In genomic region chr1:160767417-160768294, GRCh38 we compare ENCODE assay signal across 8 cellular contexts. TPM values are rescaled to one million over a fixed set of nuclear protein-coding genes. Genes with fewer than 3 reads are reported as not detected.
DNase-seq lines count a peak whose midpoint lies in the region; ATAC-seq and TF ChIP-seq lines count a peak whose summit lies in the region.

No MANE protein-coding gene starts in this region.

- peak overlapping the region; percentile 62 for H2AFZ ChIP-seq in smooth muscle cell (ENCODE audit: low read depth)

- H3K27me3 Mint-ChIP-seq in progenitor cell of endocrine pancreas = no peaks in the 10 kb centered on the region

- no peak overlapping the region for H3K9ac ChIP-seq in smooth muscle cell (ENCODE audit: low read depth)

- peaks cover 2% of the 10 kb centered on the region for H3K9me3 Mint-ChIP-seq in progenitor cell of endocrine pancreas (ENCODE audit: low read depth)

- no peak overlapping the region for H3K27ac Mint-ChIP-seq in progenitor cell of endocrine pancreas

- no peak overlapping the region for H3K4me2 ChIP-seq in smooth muscle cell

- H3K4me1 Mint-ChIP-seq in progenitor cell of endocrine pancreas (ENCODE audit: low read depth) = no peaks in the 10 kb centered on the region

- peak overlapping the region; percentile 24 for H3K27ac ChIP-seq in smooth muscle cell (ENCODE audit: low read depth)

- H3K79me2 ChIP-seq in smooth muscle cell (ENCODE audit: low read depth) = no peaks in the 10 kb centered on the region

- no peaks in the 10 kb centered on the region for H3K36me3 Mint-ChIP-seq in progenitor cell of endocrine pancreas (ENCODE audit: insufficient read depth)

- 75% methylated on average over 8 of the region's 8 CpGs for WGBS in smooth muscle cell (ENCODE audit: low lambda C conversion rate)

- H3K4me3 ChIP-seq in smooth muscle cell = no peak overlapping the region

- H4K20me1 ChIP-seq in smooth muscle cell (ENCODE audit: low read depth) = no peaks in the 10 kb centered on the region

- no peaks in the 10 kb centered on the region for H3K9me3 ChIP-seq in smooth muscle cell (replicated peaks; ENCODE audit: low read depth)

- H3K4me1 ChIP-seq in smooth muscle cell (ENCODE audit: low read depth) = no peaks in the 10 kb centered on the region

- H3F3A ChIP-seq in smooth muscle cell (ENCODE audit: low read depth) = no peaks in the 10 kb centered on the region

- H3K27me3 ChIP-seq in smooth muscle cell (ENCODE audit: low read depth) = no peaks in the 10 kb centered on the region

- no peak for TF ChIP-seq CTCF in smooth muscle cell (IDR thresholded peaks at IDR 0.05; ENCODE audit: borderline replicate concordance, insufficient read depth, poor library complexity, severe bottlenecking)
- no peak for TF ChIP-seq CTCF in progenitor cell of endocrine pancreas (IDR thresholded peaks at IDR 0.05; ENCODE audit: unreplicated experiment)

- no peaks in the 10 kb centered on the region for H3K36me3 ChIP-seq in smooth muscle cell (ENCODE audit: low read depth)

- ATAC-seq in HG03342 (IDR thresholded peaks at IDR 0.05; ENCODE audit: unreplicated experiment) (peak; percentile 50), HG03045 (IDR thresholded peaks at IDR 0.05; ENCODE audit: unreplicated experiment) (no peak)

- peak; percentile 44 for DNase-seq in activated T-cell treated with anti-CD3 and anti-CD28 coated beads for 24 hours (ENCODE audit: low read depth)
- no peak for DNase-seq in activated T-cell treated with anti-CD3 and anti-CD28 coated beads for 4 hours
- DNase-seq in activated CD8-positive, alpha-beta memory T cell treated with anti-CD3 and anti-CD28 coated beads, Interleukin-2, amount 50 U/mL, for 4 hours = peak; percentile 22
- no peak for DNase-seq in smooth muscle cell (lab: John Stamatoyannopoulos, UW; ENCODE audit: unreplicated experiment)
- DNase-seq in progenitor cell of endocrine pancreas (ENCODE audit: low spot score, unreplicated experiment) = no peak
- DNase-seq in cortex of kidney (lab: John Stamatoyannopoulos, UW) = no peak

- no peak overlapping the region for H3K4me3 Mint-ChIP-seq in progenitor cell of endocrine pancreas (ENCODE audit: low read depth)

RNA-seq across cellular contexts. Expression of gene LY9, which starts 28.3 kb away (rescaled TPM):
- total RNA-seq in smooth muscle cell (not detected in 2 replicates), progenitor cell of endocrine pancreas (not detected in 2 replicates)
- polyA plus RNA-seq in smooth muscle cell = not detected in 2 replicates

RNA-seq across cellular contexts. Expression of gene SLAMF7, which starts 28.6 kb away (rescaled TPM):
- not detected in 2 replicates for total RNA-seq in smooth muscle cell
- 0.38 TPM in 1 of 2 replicates, not detected in the other for polyA plus RNA-seq in smooth muscle cell
- not detected in 2 replicates for total RNA-seq in progenitor cell of endocrine pancreas

RNA-seq across cellular contexts. Expression of gene CD48, which starts 56.0 kb away (rescaled TPM):
- total RNA-seq in smooth muscle cell = not detected in 2 replicates
- polyA plus RNA-seq in smooth muscle cell = 0.37 TPM in 1 of 2 replicates, not detected in the other
- total RNA-seq in progenitor cell of endocrine pancreas = not detected in 2 replicates

Comparison
In these comparisons a context has a peak if more than half of its experiments do, and no peak if none do; other contexts are left out.
1. DNase-seq: peak in activated T-cell treated with anti-CD3 and anti-CD28 coated beads for 24 hours (single experiment) and activated CD8-positive, alpha-beta memory T cell treated with anti-CD3 and anti-CD28 coated beads, Interleukin-2, amount 50 U/mL, for 4 hours (single experiment); none in activated T-cell treated with anti-CD3 and anti-CD28 coated beads for 4 hours (single experiment), smooth muscle cell (single experiment), progenitor cell of endocrine pancreas (single experiment) and cortex of kidney (single experiment).